ENCODE assay signal across 8 cellular contexts in the genomic region with DNA sequence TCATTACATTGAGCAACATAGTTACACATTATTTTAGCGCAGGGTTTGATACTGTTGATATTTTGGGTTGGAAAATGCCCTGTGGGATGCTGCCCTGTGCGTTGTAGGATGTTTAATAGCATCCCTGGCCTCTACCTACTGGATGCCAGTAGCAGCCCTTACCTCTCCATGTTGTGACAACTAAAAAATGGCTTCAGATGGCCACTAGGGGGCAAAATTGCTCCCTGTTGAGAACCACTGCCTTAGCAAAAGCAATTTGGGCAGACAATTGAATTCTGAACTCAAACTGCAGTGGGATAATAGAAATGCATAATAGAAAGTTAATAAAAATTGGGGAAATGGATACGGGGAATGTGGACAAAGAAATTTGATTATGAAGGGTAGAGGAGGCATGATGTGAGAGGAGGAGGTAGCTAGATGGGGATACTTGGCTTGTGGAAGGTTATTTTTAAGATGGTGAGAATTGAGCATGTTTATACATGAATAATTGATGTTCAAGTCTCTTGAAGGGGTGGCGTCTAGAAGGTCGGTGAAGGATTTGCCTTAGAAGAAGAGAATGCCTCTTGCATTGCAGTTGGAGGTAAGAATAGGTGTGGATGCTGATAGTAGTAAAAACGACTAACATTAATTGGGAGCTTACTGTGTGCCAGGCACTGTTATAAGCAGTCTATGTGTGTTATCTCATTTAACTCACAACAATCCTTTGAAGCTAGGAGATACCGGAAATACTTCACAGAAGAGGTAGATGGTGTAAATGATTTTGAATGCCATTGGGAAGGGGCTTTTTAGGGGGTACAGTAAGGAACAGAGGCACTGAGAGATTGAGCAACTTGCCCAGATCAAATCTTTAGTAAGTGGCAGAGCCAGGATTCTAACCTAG. TPM values are rescaled to one million over a fixed set of nuclear protein-coding genes. Genes with fewer than 3 reads are reported as not detected.
DNase-seq lines count a peak whose midpoint lies in the region; ATAC-seq and TF ChIP-seq lines count a peak whose summit lies in the region.

No MANE protein-coding gene starts in this region.

- POLR2A ChIA-PET in HEK293T (lab: Yijun Ruan, JAX), result interaction anchor here (1.2 kb wide), 1 partner anchor 51 kb away, joined by 3 read pairs; no protein-coding TSS in a partner anchor

- H3K4me3 Mint-ChIP-seq in CD14-positive monocyte (no peak overlapping the region), nephron (no peak overlapping the region)

- H3K36me3 Mint-ChIP-seq in CD14-positive monocyte (peaks cover 63 to 75% of the 10 kb centered on the region in 2 donors), nephron (ENCODE audit: low read depth) (peaks cover 66% of the 10 kb centered on the region)

- ATAC-seq in esophagus mucosa (peak; percentile 70), thoracic aorta (ENCODE audit: insufficient number of reproducible peaks, low FRiP score, low read depth) (no peak), HG03457 (IDR thresholded peaks at IDR 0.05; ENCODE audit: unreplicated experiment) (no peak)

- intact Hi-C loops in CD14-positive monocyte (cut with micrococcal nuclease), result no loop called here

- H3K27me3 ChIP-seq in thoracic aorta (replicated peaks; ENCODE audit: insufficient read depth), result no peaks in the 10 kb centered on the region

- peaks cover 35% of the 10 kb centered on the region for H3K36me3 ChIP-seq in thoracic aorta

- no peaks in the 10 kb centered on the region for H3K4me1 Mint-ChIP-seq in CD14-positive monocyte
- no peaks in the 10 kb centered on the region for H3K4me1 Mint-ChIP-seq in nephron

- H3K4me3 ChIP-seq in thoracic aorta, result no peak overlapping the region

- peak; percentile 86 for TF ChIP-seq CTCF in CD14-positive monocyte (IDR thresholded peaks at IDR 0.05)
- TF ChIP-seq CTCF in nephron (IDR thresholded peaks at IDR 0.05; ENCODE audit: unreplicated experiment in 3 of 3), result peak; percentile 65 to 83 (median 82)
- peak; percentile 62 for TF ChIP-seq CTCF in thoracic aorta (IDR thresholded peaks at IDR 0.05)

- H3K4me1 ChIP-seq in thoracic aorta (ENCODE audit: control insufficient read depth in 1 of 2, low read depth in 2 of 2), result no peaks in the 10 kb centered on the region

- H3K9me3 Mint-ChIP-seq in CD14-positive monocyte, result no peaks in the 10 kb centered on the region
- H3K9me3 Mint-ChIP-seq in nephron, result no peaks in the 10 kb centered on the region

- CTCF ChIA-PET in HEK293T (lab: Yijun Ruan, JAX), result interaction anchor here (0.6 to 1.3 kb wide), 6 partner anchors 10 to 299 kb away, joined by 3 to 4 read pairs (median 3); no protein-coding TSS in a partner anchor

- no peaks in the 10 kb centered on the region for H3K9me3 ChIP-seq in thoracic aorta

- H3K27me3 Mint-ChIP-seq in CD14-positive monocyte (ENCODE audit: low read depth in 3 of 3) (peaks cover 0 to 1% (median 0%) of the 10 kb centered on the region in 3 donors), nephron (ENCODE audit: low read depth) (no peaks in the 10 kb centered on the region)

- DNase-seq in CD14-positive monocyte (ENCODE audit: low spot score) (no peak), HEK293T (ENCODE audit: extremely low spot score) (peak; percentile 39), NCI-H748 (lab: John Stamatoyannopoulos, UW; ENCODE audit: unreplicated experiment) (peak; percentile 58), thoracic aorta (ENCODE audit: low spot score) (no peak)
- peak; percentile 28 to 29 for DNase-seq in activated CD8-positive, alpha-beta memory T cell treated with anti-CD3 and anti-CD28 coated beads for 4 hours (ENCODE audit: low read depth in 2 of 2)

- H3K27ac ChIP-seq in thoracic aorta, result no peak overlapping the region

- peak overlapping the region in 1 of 7 donors; percentile 0 for H3K27ac Mint-ChIP-seq in CD14-positive monocyte
- H3K27ac Mint-ChIP-seq in nephron, result peak overlapping the region in 2 of 3 experiments; percentile 6 to 7

TF ChIP-seq in HEK293T, 16 proteins besides CTCF, POLR2A, EP300 and RAD21:
- TF ChIP-seq NFRKB (IDR thresholded peaks at IDR 0.05) (no peak), SP1 (IDR thresholded peaks at IDR 0.05) (no peak), SUZ12 (IDR thresholded peaks at IDR 0.05) (no peak), TARDBP (IDR thresholded peaks at IDR 0.05) (no peak), BHLHE40 (IDR thresholded peaks at IDR 0.05; ENCODE audit: borderline replicate concordance) (no peak), FOXA1 (IDR thresholded peaks at IDR 0.05) (no peak), ARNT (IDR thresholded peaks at IDR 0.05) (no peak), HDGF (IDR thresholded peaks at IDR 0.05; ENCODE audit: borderline replicate concordance) (no peak), ELF4 (IDR thresholded peaks at IDR 0.05) (no peak), L3MBTL2 (conservative IDR thresholded peaks at IDR 0.05) (no peak), FOXK2 (IDR thresholded peaks at IDR 0.05) (no peak), ZNF384 (IDR thresholded peaks at IDR 0.05) (no peak), CTBP1 (IDR thresholded peaks at IDR 0.05; ENCODE audit: borderline replicate concordance) (no peak), LEF1 (IDR thresholded peaks at IDR 0.05; ENCODE audit: borderline replicate concordance) (no peak), FOXM1 (IDR thresholded peaks at IDR 0.05; ENCODE audit: borderline replicate concordance) (no peak)
- TF ChIP-seq, protein P1, sequence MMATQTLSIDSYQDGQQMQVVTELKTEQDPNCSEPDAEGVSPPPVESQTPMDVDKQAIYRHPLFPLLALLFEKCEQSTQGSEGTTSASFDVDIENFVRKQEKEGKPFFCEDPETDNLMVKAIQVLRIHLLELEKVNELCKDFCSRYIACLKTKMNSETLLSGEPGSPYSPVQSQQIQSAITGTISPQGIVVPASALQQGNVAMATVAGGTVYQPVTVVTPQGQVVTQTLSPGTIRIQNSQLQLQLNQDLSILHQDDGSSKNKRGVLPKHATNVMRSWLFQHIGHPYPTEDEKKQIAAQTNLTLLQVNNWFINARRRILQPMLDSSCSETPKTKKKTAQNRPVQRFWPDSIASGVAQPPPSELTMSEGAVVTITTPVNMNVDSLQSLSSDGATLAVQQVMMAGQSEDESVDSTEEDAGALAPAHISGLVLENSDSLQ (IDR thresholded peaks at IDR 0.05), result no peak

RNA-seq across cellular contexts. Expression of a gene that starts 19.0 kb away (rescaled TPM):
- polyA plus RNA-seq in CD14-positive monocyte, result not detected
- total RNA-seq in esophagus mucosa (not detected), thoracic aorta (not detected)

RNA-seq across cellular contexts. Expression of a gene that starts 30.5 kb away (rescaled TPM):
- 1 to 10 TPM; 2.8 to 6.8 TPM for polyA plus RNA-seq in CD14-positive monocyte
- total RNA-seq in esophagus mucosa (0.56 TPM), thoracic aorta (1 to 10 TPM; 6.2 to 7.1 TPM)

RNA-seq across cellular contexts. Expression of a gene that starts 40.4 kb away (rescaled TPM):
- polyA plus RNA-seq in CD14-positive monocyte, result 10 to 100 TPM in 1 of 2 donors, 1 to 10 TPM in 1; 6.0 to 16.3 TPM
- total RNA-seq in esophagus mucosa (156 TPM), thoracic aorta (10 to 100 TPM; 35.7 to 91.1 TPM)

RNA-seq across cellular contexts. Expression of a gene that starts 54.3 kb away (rescaled TPM):
- not detected for polyA plus RNA-seq in CD14-positive monocyte
- total RNA-seq in esophagus mucosa (14.5 TPM), thoracic aorta (10 to 100 TPM in 1 of 2 donors, 1 to 10 TPM in 1; 4.8 to 18.5 TPM)

Comparison
In these comparisons a context has a peak if more than half of its experiments do, and no peak if none do; other contexts are left out.
1. DNase-seq: peak in HEK293T (single experiment), NCI-H748 (single experiment) and activated CD8-positive, alpha-beta memory T cell treated with anti-CD3 and anti-CD28 coated beads for 4 hours (2 of 2); none in CD14-positive monocyte (single experiment) and thoracic aorta (single experiment).
2. Peak in every context shown above with its lines, with median percentiles within 50 percentile points of each other: CTCF ChIP-seq.